25 cellular contexts compared by ENCODE assay signal in genomic region chr10:34985146-34985545, GRCh38.
"Had no signal": no experiment of that assay in that cellular context is flagged by ENCODE, and none has a peak within 500 bp of the region (broad histone marks: within the 10 kb centered on the region; RNA-seq: fewer than 3 reads in every experiment).

No MANE protein-coding gene starts in this region.

- DNase-seq: MG63, MV-4-11, NCI-H1048, NCI-H1092, NCI-H1092 treated with DMSO at 0.1 percent for 48 hours, NCI-H1105, NCI-H1417 treated with DMSO at 0.1 percent for 48 hours, NCI-H1436 treated with DMSO at 0.1 percent for 48 hours, NCI-H1694, NCI-H187, NCI-H187 treated with DMSO at 0.1 percent for 48 hours, NCI-H1930, NCI-H2029, NCI-H2081, NCI-H2081 treated with DMSO at 0.1 percent for 48 hours, NCI-H2107, NCI-H2171, NCI-H2171 treated with DMSO at 0.1 percent for 48 hours, NCI-H2227 treated with DMSO at 0.1 percent for 48 hours, NCI-H226, NCI-H345, NCI-H446 treated with DMSO at 0.1 percent for 48 hours, NCI-H510A, NCI-H510A treated with DMSO at 0.1 percent for 48 hours, NCI-H524 treated with DMSO at 0.1 percent for 48 hours had no signal

- H3K27me3 ChIP-seq: MG63 had no signal

- H3K4me3 ChIP-seq: MG63 had no signal

- H3K36me3 ChIP-seq: MG63 had no signal
